ENCODE assay signal across 16 cellular contexts in the genomic region with DNA sequence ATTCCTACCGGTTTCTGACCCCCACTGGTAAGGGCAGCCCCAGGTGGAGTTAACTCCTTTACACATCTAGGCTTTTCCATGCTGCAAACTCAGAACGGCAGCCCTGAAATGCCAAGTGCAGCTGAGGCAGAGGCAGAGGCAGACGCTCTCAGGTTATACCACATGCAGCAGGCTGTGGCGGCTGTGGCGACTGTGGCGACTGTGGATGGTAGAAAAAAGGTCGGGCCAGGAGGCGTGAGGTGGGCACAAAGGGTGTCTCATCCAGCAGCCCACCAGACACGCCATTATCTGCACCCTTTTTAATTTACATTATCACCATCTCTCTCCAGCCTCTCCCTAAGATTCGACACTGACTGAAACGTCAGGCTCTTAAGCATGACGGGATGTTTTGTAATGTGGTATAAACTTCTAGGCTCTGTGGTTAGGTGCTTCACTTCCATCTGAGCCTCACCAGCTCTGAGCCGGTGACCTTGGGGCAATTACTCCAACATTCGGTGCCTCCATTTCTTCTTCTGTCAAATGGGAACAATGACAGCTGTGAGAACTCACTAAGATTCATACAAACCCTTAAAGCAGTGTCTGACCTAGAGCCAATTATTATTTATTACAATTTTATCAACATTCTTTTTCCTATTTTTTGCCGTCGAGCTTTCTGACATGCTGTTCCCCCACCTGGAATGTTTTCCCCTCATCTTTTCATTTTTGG. TPM values are rescaled to one million over a fixed set of nuclear protein-coding genes. Genes with fewer than 3 reads are reported as not detected.
DNase-seq lines count a peak whose midpoint lies in the region; ATAC-seq and TF ChIP-seq lines count a peak whose summit lies in the region.
"Had no signal": no experiment of that assay in that cellular context is flagged by ENCODE, and none has a peak within 500 bp of the region (broad histone marks: within the 10 kb centered on the region; RNA-seq: fewer than 3 reads in every experiment).

No MANE protein-coding gene starts in this region.

- H3K79me1 ChIP-seq in H9 (ENCODE audit: insufficient read depth, low read depth, low read length, poor library complexity, severe bottlenecking): no peaks in the 10 kb centered on the region

- TF ChIP-seq POLR2A in esophagus muscularis mucosa (IDR thresholded peaks at IDR 0.05; ENCODE audit: low read depth): no peak

- no peak for DNase-seq in activated CD8-positive, alpha-beta memory T cell treated with anti-CD3 and anti-CD28 coated beads, Interleukin-2, amount 10 ng/mL, durations not matched to agents 7 days and 5 days
- DNase-seq in activated CD8-positive, alpha-beta memory T cell treated with anti-CD3 and anti-CD28 coated beads, Interleukin-2, amount 50 U/mL, for 48 hours: no peak
- no peak for DNase-seq in CD8-positive, alpha-beta T cell
- DNase-seq in esophagus muscularis mucosa (ENCODE audit: extremely low spot score): peak; percentile 87
- DNase-seq in brain microvascular endothelial cell: no peak
- DNase-seq in H9: no peak
- DNase-seq in SHP77 (lab: John Stamatoyannopoulos, UW): no peak
- DNase-seq: AML-193, GM23248 had no signal

- intact Hi-C loops in CD8-positive, alpha-beta T cell (cut with DNase I, micrococcal nuclease): no loop called here
- intact Hi-C loops in esophagus muscularis mucosa (cut with DNase I): no loop called here

- H2AFZ ChIP-seq in Loucy (ENCODE audit: low read length) (no peak overlapping the region), H9 (ENCODE audit: low read length) (no peak overlapping the region)
- H2AFZ ChIP-seq: GM23248 had no signal

- CTCF ChIA-PET in activated CD8-positive, alpha-beta memory T cell treated with anti-CD3 and anti-CD28 coated beads, Interleukin-2, amount 10 ng/mL, durations not matched to agents 7 days and 5 days (lab: Charles Lee): interaction anchor here (0.7 to 1.9 kb wide), 3 partner anchors 19 to 104 kb away, joined by 3 to 6 read pairs (median 3); no protein-coding TSS in a partner anchor
- CTCF ChIA-PET in CD8-positive, alpha-beta T cell (lab: Charles Lee): interaction anchor here (0.5 to 0.6 kb wide), 2 partner anchors 31 to 103 kb away, joined by 3 read pairs; no protein-coding TSS in a partner anchor

- H3K27me3 ChIP-seq in CD8-positive, alpha-beta T cell (ENCODE audit: insufficient read depth, low read length): no peaks in the 10 kb centered on the region
- H3K27me3 ChIP-seq in Loucy (ENCODE audit: insufficient read depth, low read length, poor library complexity, severe bottlenecking) (no peaks in the 10 kb centered on the region), esophagus muscularis mucosa (no peaks in the 10 kb centered on the region), brain microvascular endothelial cell (replicated peaks) (no peaks in the 10 kb centered on the region), H9 (ENCODE audit: insufficient read depth, low read length) (no peaks in the 10 kb centered on the region)
- H3K27me3 ChIP-seq: BLaER1 had no signal

- WGBS in esophagus muscularis mucosa: 92% methylated on average over 16 of the region's 16 CpGs
- WGBS in H9 (ENCODE audit: extremely low coverage, insufficient read length, low lambda C conversion rate): no CpG with 5 or more reads among the region's 16 CpGs

- H3K4me3 Mint-ChIP-seq in activated CD8-positive, alpha-beta memory T cell treated with anti-CD3 and anti-CD28 coated beads, Interleukin-2, amount 10 ng/mL, durations not matched to agents 7 days and 5 days: no peak overlapping the region
- no peak overlapping the region for H3K4me3 Mint-ChIP-seq in CD8-positive, alpha-beta T cell
- H3K4me3 Mint-ChIP-seq in H9: no peak overlapping the region

- H3K56ac ChIP-seq in H9 (ENCODE audit: insufficient read length, low read depth, low read length): no peak overlapping the region

- H3K27ac ChIP-seq in CD8-positive, alpha-beta T cell (ENCODE audit: low read depth, low read length): no peak overlapping the region
- H3K27ac ChIP-seq in esophagus muscularis mucosa (replicated peaks in 1 of 4): no peak overlapping the region
- H3K27ac ChIP-seq in brain microvascular endothelial cell: no peak overlapping the region
- no peak overlapping the region for H3K27ac ChIP-seq in H9 (ENCODE audit: insufficient read length, low read depth, low read length)
- H3K27ac ChIP-seq: 22Rv1, BLaER1, GM23248 had no signal

- H3K9me2 ChIP-seq in Loucy (replicated peaks; ENCODE audit: low read depth, low read length): no peaks in the 10 kb centered on the region

- H3K9me3 Mint-ChIP-seq in activated CD8-positive, alpha-beta memory T cell treated with anti-CD3 and anti-CD28 coated beads, Interleukin-2, amount 10 ng/mL, durations not matched to agents 7 days and 5 days (ENCODE audit: low read depth): no peaks in the 10 kb centered on the region
- H3K9me3 Mint-ChIP-seq in CD8-positive, alpha-beta T cell: no peaks in the 10 kb centered on the region
- no peaks in the 10 kb centered on the region for H3K9me3 Mint-ChIP-seq in H9

- H3K23ac ChIP-seq in H9 (ENCODE audit: insufficient read length, low read depth, low read length): no peak overlapping the region

- no peak overlapping the region for H3K27ac Mint-ChIP-seq in activated CD8-positive, alpha-beta memory T cell treated with anti-CD3 and anti-CD28 coated beads, Interleukin-2, amount 10 ng/mL, durations not matched to agents 7 days and 5 days
- H3K27ac Mint-ChIP-seq in CD8-positive, alpha-beta T cell: no peak overlapping the region
- H3K27ac Mint-ChIP-seq in H9: 0 out of 7 replicates have a peak overlapping the region, but pooled peaks of 1 of the 3 experiments have one; percentile 39

- H4K8ac ChIP-seq in H9 (replicated peaks; ENCODE audit: insufficient read length, low read depth, low read length): no peak overlapping the region

- no peaks in the 10 kb centered on the region for H3K4me1 ChIP-seq in CD8-positive, alpha-beta T cell (ENCODE audit: insufficient read depth, low read length)
- peaks cover 49% of the 10 kb centered on the region for H3K4me1 ChIP-seq in Loucy (ENCODE audit: insufficient read depth, low read length, poor library complexity, severe bottlenecking)
- H3K4me1 ChIP-seq in esophagus muscularis mucosa: peaks cover 0 to 6% (median 2%) of the 10 kb centered on the region in 4 donors
- peaks cover 8% of the 10 kb centered on the region; the same call in 1 of the 2 replicates for H3K4me1 ChIP-seq in H9 (ENCODE audit: insufficient read depth, low read length)
- H3K4me1 ChIP-seq: BLaER1, HAP-1 had no signal

- no peak overlapping the region for H3K4ac ChIP-seq in H9 (ENCODE audit: low read depth, low read length)

- H3K14ac ChIP-seq in H9 (ENCODE audit: insufficient read depth, low read length): no peak overlapping the region

- peaks cover 7% of the 10 kb centered on the region for H3K36me3 ChIP-seq in CD8-positive, alpha-beta T cell (ENCODE audit: insufficient read depth, low read length)
- H3K36me3 ChIP-seq in Loucy (ENCODE audit: insufficient read depth, low read length) (0 out of 2 replicates have a peak, but pooled peaks cover under 1% of the 10 kb centered on the region), esophagus muscularis mucosa (peaks cover 4 to 58% (median 14%) of the 10 kb centered on the region in 4 donors), brain microvascular endothelial cell (replicated peaks) (no peaks in the 10 kb centered on the region)
- H3K36me3 ChIP-seq: HAP-1 had no signal

- peak; percentile 20 for ATAC-seq in activated CD8-positive, alpha-beta memory T cell treated with anti-CD3 and anti-CD28 coated beads, Interleukin-2, amount 10 ng/mL, durations not matched to agents 7 days and 5 days
- peak; percentile 29 for ATAC-seq in CD8-positive, alpha-beta T cell
- ATAC-seq: GM12878 had no signal

- H3K9ac ChIP-seq in Loucy (ENCODE audit: low read depth, low read length, poor library complexity, severe bottlenecking) (peak overlapping the region; percentile 15), H9 (ENCODE audit: extremely low read depth, insufficient read length, low read length) (no peak overlapping the region)
- H3K9ac ChIP-seq: BLaER1, GM23248 had no signal

- peaks cover 20% of the 10 kb centered on the region for H3K4me1 Mint-ChIP-seq in activated CD8-positive, alpha-beta memory T cell treated with anti-CD3 and anti-CD28 coated beads, Interleukin-2, amount 10 ng/mL, durations not matched to agents 7 days and 5 days
- H3K4me1 Mint-ChIP-seq in CD8-positive, alpha-beta T cell (ENCODE audit: low read depth): peaks cover 19% of the 10 kb centered on the region
- peaks cover 21 to 42% of the 10 kb centered on the region in 2 experiments for H3K4me1 Mint-ChIP-seq in H9

- H3K4me3 ChIP-seq in CD8-positive, alpha-beta T cell (ENCODE audit: low read depth, low read length): no peak overlapping the region
- H3K4me3 ChIP-seq in Loucy (ENCODE audit: low read length, poor library complexity, severe bottlenecking) (no peak overlapping the region), esophagus muscularis mucosa (no peak overlapping the region), brain microvascular endothelial cell (ENCODE audit: low read depth, low read length) (no peak overlapping the region)
- H3K4me3 ChIP-seq: BLaER1, GM12878, GM23248, HAP-1 had no signal

- H3K79me2 ChIP-seq in Loucy (ENCODE audit: insufficient read depth, low read length) (peaks cover 20% of the 10 kb centered on the region), H9 (ENCODE audit: insufficient read depth, low read length) (0 out of 2 replicates have a peak, but pooled peaks cover 2% of the 10 kb centered on the region)

- H4K5ac ChIP-seq in H9 (ENCODE audit: insufficient read length, low read depth, low read length): no peak overlapping the region

- H3K36me3 Mint-ChIP-seq in activated CD8-positive, alpha-beta memory T cell treated with anti-CD3 and anti-CD28 coated beads, Interleukin-2, amount 10 ng/mL, durations not matched to agents 7 days and 5 days: peaks cover 28% of the 10 kb centered on the region
- peaks cover 78% of the 10 kb centered on the region for H3K36me3 Mint-ChIP-seq in CD8-positive, alpha-beta T cell
- peaks cover 1 to 46% (median 26%) of the 10 kb centered on the region in 3 experiments for H3K36me3 Mint-ChIP-seq in H9 (ENCODE audit: insufficient read depth in 1 of 3, low read depth in 3 of 3)

- H2BK12ac ChIP-seq in H9 (ENCODE audit: insufficient read length, low read depth, low read length): no peak overlapping the region

- H3K23me2 ChIP-seq in H9 (ENCODE audit: insufficient read length, low read depth, low read length, poor library complexity, severe bottlenecking): no peaks in the 10 kb centered on the region

- no peak overlapping the region for H2AK5ac ChIP-seq in H9 (ENCODE audit: insufficient read length, low read length)

- H3K18ac ChIP-seq in H9 (ENCODE audit: insufficient read length, low read depth, low read length): no peak overlapping the region

- no peaks in the 10 kb centered on the region for H3K9me3 ChIP-seq in CD8-positive, alpha-beta T cell (ENCODE audit: low read length)
- H3K9me3 ChIP-seq in Loucy (ENCODE audit: insufficient read depth, low read depth, low read length): no peaks in the 10 kb centered on the region
- H3K9me3 ChIP-seq in esophagus muscularis mucosa: no peaks in the 10 kb centered on the region
- no peaks in the 10 kb centered on the region for H3K9me3 ChIP-seq in H9 (ENCODE audit: control insufficient read depth, low read depth, low read length)
- H3K9me3 ChIP-seq: BLaER1, HAP-1 had no signal

- H3K4me2 ChIP-seq in Loucy (ENCODE audit: low read depth, low read length, poor library complexity, severe bottlenecking) (peak overlapping the region; percentile 31), H9 (ENCODE audit: insufficient read depth, insufficient read length, low read length) (no peak overlapping the region)
- H3K4me2 ChIP-seq: BLaER1 had no signal

- no peak overlapping the region for H4K91ac ChIP-seq in H9 (ENCODE audit: insufficient read length, low read depth, low read length)

- no peak overlapping the region for H2BK15ac ChIP-seq in H9 (ENCODE audit: low read depth, low read length)

- TF ChIP-seq EP300 in esophagus muscularis mucosa (IDR thresholded peaks at IDR 0.05): no peak

- TF ChIP-seq CTCF in CD8-positive, alpha-beta T cell (IDR thresholded peaks at IDR 0.05): no peak
- no peak for TF ChIP-seq CTCF in Loucy (conservative IDR thresholded peaks at IDR 0.05; ENCODE audit: low read length)
- no peak for TF ChIP-seq CTCF in esophagus muscularis mucosa (IDR thresholded peaks at IDR 0.05)
- TF ChIP-seq CTCF in brain microvascular endothelial cell (IDR thresholded peaks at IDR 0.05; ENCODE audit: low read depth, low read length, missing control alignments): no peak
- no peak for TF ChIP-seq CTCF in H9 (conservative IDR thresholded peaks at IDR 0.05)

- H3K27me3 Mint-ChIP-seq in activated CD8-positive, alpha-beta memory T cell treated with anti-CD3 and anti-CD28 coated beads, Interleukin-2, amount 10 ng/mL, durations not matched to agents 7 days and 5 days: no peaks in the 10 kb centered on the region
- H3K27me3 Mint-ChIP-seq in CD8-positive, alpha-beta T cell (ENCODE audit: low read depth): no peaks in the 10 kb centered on the region
- H3K27me3 Mint-ChIP-seq in H9 (ENCODE audit: low read depth): no peaks in the 10 kb centered on the region

- no peak overlapping the region for H3T11ph ChIP-seq in H9 (ENCODE audit: low read length)

- no peak overlapping the region for H2BK5ac ChIP-seq in H9 (ENCODE audit: insufficient read length, low read length)

- no peak overlapping the region for H2BK20ac ChIP-seq in H9 (ENCODE audit: low read depth, low read length, poor library complexity, severe bottlenecking)

- POLR2A ChIA-PET in CD8-positive, alpha-beta T cell (lab: Charles Lee): no interaction called here

- no peaks in the 10 kb centered on the region for H4K20me1 ChIP-seq in Loucy (ENCODE audit: insufficient read depth, low read length, poor library complexity, severe bottlenecking)
- H4K20me1 ChIP-seq in H9 (ENCODE audit: control insufficient read depth, insufficient read depth, insufficient read length): no peaks in the 10 kb centered on the region

- no peaks in the 10 kb centered on the region for H3F3A ChIP-seq in Loucy (ENCODE audit: low read depth)

- no peak overlapping the region for H2BK120ac ChIP-seq in H9 (ENCODE audit: low read depth, low read length, poor library complexity, severe bottlenecking)

- in situ Hi-C loops in brain microvascular endothelial cell (cut with HindIII; ENCODE audit: low pct_ligation_motif_present, low sequenced_read_pairs): no loop called here

RNA-seq across cellular contexts. Expression of gene KIZ, which starts 8.2 kb away (rescaled TPM):
- total RNA-seq in activated CD8-positive, alpha-beta memory T cell treated with anti-CD3 and anti-CD28 coated beads, Interleukin-2, amount 10 ng/mL, durations not matched to agents 7 days and 5 days: 10 to 100 TPM; 22.3 to 30.9 TPM
- total RNA-seq in CD8-positive, alpha-beta T cell: 10 to 100 TPM; 18.4 to 26.1 TPM
- total RNA-seq in esophagus muscularis mucosa (10 to 100 TPM; 17.2 to 32.0 (median 25.6) TPM), H9 (2021) (29.3 and 41.0 TPM in 2 replicates)

RNA-seq across cellular contexts. Expression of gene LINC00237, which starts 27.9 kb away (rescaled TPM):
- under 1 TPM in 1 of 2 experiments, not detected in 1; 0.35 TPM for total RNA-seq in activated CD8-positive, alpha-beta memory T cell treated with anti-CD3 and anti-CD28 coated beads, Interleukin-2, amount 10 ng/mL, durations not matched to agents 7 days and 5 days
- not detected for total RNA-seq in CD8-positive, alpha-beta T cell
- not detected for total RNA-seq in esophagus muscularis mucosa
- 0.24 and 0.90 TPM in 2 replicates for total RNA-seq in H9 (2021)
- total RNA-seq: Daoy, GM12878, GM23248, HT1080 had no signal
